ENCODE assay signal across 1 cellular context in the genomic region with DNA sequence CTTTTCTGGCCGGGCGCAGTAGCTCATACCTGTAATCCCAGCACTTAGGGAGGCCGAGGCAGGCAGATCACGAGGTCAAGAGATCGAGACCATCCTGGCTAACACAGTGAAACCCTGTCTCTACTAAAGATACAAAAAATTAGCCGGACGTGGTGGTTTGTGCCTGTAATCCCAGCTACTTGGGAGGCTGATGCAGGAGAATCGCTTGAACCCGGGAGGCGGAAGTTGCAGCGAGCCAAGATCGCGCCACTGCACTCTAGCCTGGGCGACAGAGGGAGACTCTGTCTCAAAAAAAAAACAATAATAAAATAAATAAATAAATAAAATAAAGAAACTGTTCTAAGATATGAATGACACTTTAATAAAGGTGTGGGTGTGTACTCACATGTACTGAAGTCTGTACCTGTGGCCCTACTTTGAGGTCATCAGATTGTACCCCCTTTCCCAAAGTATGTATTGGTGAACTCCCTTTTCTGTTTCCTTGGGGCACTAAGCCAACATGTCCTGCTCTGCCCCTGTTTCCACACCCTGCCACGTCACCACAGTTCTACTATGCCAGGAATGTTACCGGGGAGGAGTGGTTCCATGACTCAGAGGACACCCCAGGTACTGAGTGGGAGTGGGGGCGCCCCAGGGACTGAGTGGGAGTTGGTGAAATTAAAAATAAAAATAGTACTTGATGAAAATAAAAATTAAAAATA.
TF ChIP-seq lines count a peak whose summit lies in the region.

No MANE protein-coding gene starts in this region.

TF ChIP-seq in IMR-90, 13 proteins besides CTCF, POLR2A, EP300 and RAD21:
- TF ChIP-seq MAZ (IDR thresholded peaks at IDR 0.05; ENCODE audit: borderline replicate concordance, low read depth, low read length) (peak; percentile 38; the same call in 1 of the 2 replicates), FOS (IDR thresholded peaks at IDR 0.05; ENCODE audit: low read depth, low read length) (peak; percentile 39; the same call in 1 of the 2 replicates), CEBPB (IDR thresholded peaks at IDR 0.05; ENCODE audit: low read depth, low read length) (peak; percentile 71)
